ENCODE assay signal across 26 cellular contexts in genomic region chr22:32815059-32815458, GRCh38. TPM values are rescaled to one million over a fixed set of nuclear protein-coding genes. Genes with fewer than 3 reads are reported as not detected.
"Had no signal": no experiment of that assay in that cellular context is flagged by ENCODE, and none has a peak within 500 bp of the region (broad histone marks: within the 10 kb centered on the region; RNA-seq: fewer than 3 reads in every experiment).

No MANE protein-coding gene starts in this region.

- ATAC-seq: left lobe of liver; mucosa of descending colon; naive thymus-derived CD4-positive, alpha-beta T cell; pancreas; stimulated activated memory B cell treated with anti-CD40 and anti-IgM and Interleukin-4, amounts not matched to agents 10 μg/mL and 1 μg/mL and 100 μg/mL, for 72 hours; stimulated activated naive CD8-positive, alpha-beta T cell treated with anti-CD3 and anti-CD28 coated beads, Interleukin-15, amount 100 ng/mL, for 72 hours had no signal

- H2AFZ ChIP-seq: hepatocyte had no signal

- H3K27ac ChIP-seq: hepatocyte, pancreas, prostate gland, upper lobe of left lung, vagina had no signal

- H3K4me1 ChIP-seq: pancreas, prostate gland had no signal

- DNase-seq: head of caudate nucleus; islet precursor cell; mesendoderm; midbrain; mucosa of descending colon; naive thymus-derived CD4-positive, alpha-beta T cell; nucleus accumbens; pancreas; posterior cingulate gyrus; retina; small intestine; stimulated activated CD4-positive, alpha-beta T cell treated with anti-CD3 and anti-CD28 coated beads, Interleukin-1b, Interleukin-23, amount 100 ng/mL, for 48 hours; stimulated activated CD4-positive, alpha-beta T cell treated with anti-CD3 and anti-CD28 coated beads, Interleukin-2, amount 100 ng/mL, for 48 hours; stimulated activated CD4-positive, alpha-beta T cell treated with anti-CD3 and anti-CD28 coated beads, Interleukin-4, amount 100 ng/mL, for 4 hours; stimulated activated CD8-positive, alpha-beta memory T cell treated with anti-CD3 and anti-CD28 coated beads, Interleukin-4, amount 100 ng/mL, for 48 hours; stimulated activated naive CD4-positive, alpha-beta T cell treated with Interleukin-2 at 50 U/mL for 16 hours; stimulated activated naive CD8-positive, alpha-beta T cell treated with anti-CD3 and anti-CD28 coated beads, Interleukin-15, amount 100 ng/mL, for 72 hours; substantia nigra; upper lobe of left lung had no signal

- H3K4me3 ChIP-seq: hepatocyte, lung, mucosa of descending colon, pancreas, prostate gland, tibial nerve, upper lobe of left lung, vagina had no signal

- H3K36me3 ChIP-seq: pancreas, prostate gland, vagina had no signal

- H3K9me3 ChIP-seq: mucosa of descending colon, pancreas, prostate gland, tibial nerve, upper lobe of left lung, vagina had no signal

- H3K4me2 ChIP-seq: hepatocyte had no signal

- H3K27me3 ChIP-seq: hepatocyte, pancreas, tibial nerve, upper lobe of left lung, vagina had no signal

RNA-seq across cellular contexts. Expression of gene TIMP3, which starts 13.6 kb away (rescaled TPM):
- polyA plus RNA-seq: naive thymus-derived CD4-positive, alpha-beta T cell had no signal
